ENCODE assay signal across 24 cellular contexts in genomic region chr7:138387755-138388475, GRCh38.
A peak's percentile ranks its signal among the peaks of the same experiment; 100 is the strongest.
DNase-seq lines count a peak whose midpoint lies in the region; ATAC-seq and TF ChIP-seq lines count a peak whose summit lies in the region.
"Had no signal": no experiment of that assay in that cellular context is flagged by ENCODE, and none has a peak within 500 bp of the region (broad histone marks: within the 10 kb centered on the region; RNA-seq: fewer than 3 reads in every experiment).

No MANE protein-coding gene starts in this region.

- CTCF ChIA-PET in PC-3 (lab: Charles Lee) = no interaction called here

- H4K20me1 ChIP-seq in PC-3 (ENCODE audit: low read length) (no peaks in the 10 kb centered on the region), osteoblast (ENCODE audit: insufficient read depth, low read length) (no peaks in the 10 kb centered on the region)

- H3F3A ChIP-seq in PC-3 (ENCODE audit: low read length, unreplicated experiment) = no peaks in the 10 kb centered on the region

- TF ChIP-seq CTCF in PC-3 (conservative IDR thresholded peaks at IDR 0.05; ENCODE audit: low read depth, low read length) (no peak), brain microvascular endothelial cell (IDR thresholded peaks at IDR 0.05; ENCODE audit: low read depth, low read length, missing control alignments) (no peak), osteoblast (IDR thresholded peaks at IDR 0.05; ENCODE audit: extremely low read depth, low read depth, low read length) (no peak)

- H3K36me3 ChIP-seq in PC-3 (ENCODE audit: low read depth, low read length) (no peaks in the 10 kb centered on the region), brain microvascular endothelial cell (replicated peaks) (no peaks in the 10 kb centered on the region), osteoblast (ENCODE audit: insufficient read depth, low read length) (no peaks in the 10 kb centered on the region)
- H3K36me3 ChIP-seq: right atrium auricular region had no signal

- BruUV-seq in PC-3 (replicated peaks; lab: Mats Ljungman, UMichigan) = no TSS peak

- H3K27ac ChIP-seq in PC-3 (ENCODE audit: low read length) (no peak overlapping the region), brain microvascular endothelial cell (no peak overlapping the region), osteoblast (ENCODE audit: low read depth, low read length) (no peak overlapping the region)
- H3K27ac ChIP-seq: parathyroid adenoma, right atrium auricular region, testis had no signal

- intact Hi-C loops in PC-3 (cut with micrococcal nuclease) = no loop called here

- DNase-seq in Daoy (ENCODE audit: low read depth) (peak; percentile 37), PC-3 (peak; percentile 50), brain microvascular endothelial cell (peak; percentile 7), osteoblast (ENCODE audit: insufficient read length, low spot score, missing footprints) (peak; percentile 44), ACHN (no peak)
- no peak for DNase-seq in activated CD4-positive, alpha-beta T cell treated with anti-CD3 and anti-CD28 coated beads, Interleukin-2, amount 50 U/mL, for 48 hours
- DNase-seq: activated CD4-positive, alpha-beta memory T cell treated with anti-CD3 and anti-CD28 coated beads, Interleukin-2, amount 10 ng/mL, durations not matched to agents 7 days and 5 days; activated CD4-positive, alpha-beta T cell treated with anti-CD3 and anti-CD28 coated beads for 1 hour; CD4-positive, alpha-beta memory T cell; DMS 273 treated with DMSO at 0.1 percent for 48 hours; EL; hypothalamus; NCI-H1092 treated with DMSO at 0.1 percent for 48 hours; NCI-H187; NCI-H2171 treated with DMSO at 0.1 percent for 48 hours; NCI-H510A; Right ventricle myocardium superior; stimulated activated CD4-positive, alpha-beta T cell treated with anti-CD3 and anti-CD28 coated beads, Interleukin-1b, Interleukin-23, amount 100 ng/mL, for 48 hours; stimulated activated naive CD8-positive, alpha-beta T cell treated with anti-CD3 and anti-CD28 coated beads, Interleukin-15, Interleukin-2, amounts not matched to agents 100 U/mL and 50 U/mL, for 24 hours; testis had no signal

- H3K4me3 ChIP-seq in PC-3 (ENCODE audit: low read length) = no peak overlapping the region
- H3K4me3 ChIP-seq in brain microvascular endothelial cell (ENCODE audit: low read depth, low read length) = no peak overlapping the region
- no peak overlapping the region for H3K4me3 ChIP-seq in osteoblast (ENCODE audit: insufficient read depth, low read length)
- H3K4me3 ChIP-seq: right atrium auricular region, testis had no signal

- no peak overlapping the region for H3K9ac ChIP-seq in PC-3 (ENCODE audit: low read length)
- H3K9ac ChIP-seq: parathyroid adenoma had no signal

- no peaks in the 10 kb centered on the region for H3K9me2 ChIP-seq in PC-3 (replicated peaks; ENCODE audit: low read length)

- POLR2A ChIA-PET in PC-3 (lab: Charles Lee; ENCODE audit: unreplicated experiment) = no interaction called here

- H3K4me1 ChIP-seq in PC-3 (ENCODE audit: insufficient read depth, low read length) = peaks cover 6% of the 10 kb centered on the region
- H3K4me1 ChIP-seq in osteoblast (ENCODE audit: insufficient read depth, low read length) = no peaks in the 10 kb centered on the region
- H3K4me1 ChIP-seq: parathyroid adenoma, right atrium auricular region, testis had no signal

- ATAC-seq in PC-3 (no peak), HG03045 (IDR thresholded peaks at IDR 0.05; ENCODE audit: unreplicated experiment) (no peak)
- ATAC-seq: SK-N-SH treated with all-trans-retinoic acid at 6 μM for 48 hours; stimulated activated naive CD8-positive, alpha-beta T cell treated with anti-CD3 and anti-CD28 coated beads, Interleukin-15, Interleukin-2, amounts not matched to agents 100 U/mL and 50 U/mL, for 24 hours had no signal

- in situ Hi-C loops in brain microvascular endothelial cell (cut with HindIII; ENCODE audit: low pct_ligation_motif_present, low sequenced_read_pairs) (no loop called here), ACHN (cut with HindIII; ENCODE audit: low pct_ligation_motif_present, low pct_unique_long_range_greater_than_20kb, low sequenced_read_pairs) (no loop called here)

- H3K27me3 ChIP-seq in PC-3 (ENCODE audit: low read length) (no peaks in the 10 kb centered on the region), brain microvascular endothelial cell (replicated peaks) (no peaks in the 10 kb centered on the region), osteoblast (ENCODE audit: insufficient read depth, low read length) (no peaks in the 10 kb centered on the region)
- H3K27me3 ChIP-seq: right atrium auricular region, testis had no signal

- H3K79me2 ChIP-seq in PC-3 (ENCODE audit: low read length) = no peaks in the 10 kb centered on the region
- H3K79me2 ChIP-seq in osteoblast (ENCODE audit: insufficient read depth, low read length) = no peaks in the 10 kb centered on the region
- H3K79me2 ChIP-seq: parathyroid adenoma had no signal

- H2AFZ ChIP-seq in PC-3 (ENCODE audit: low read length) (no peak overlapping the region), osteoblast (ENCODE audit: low read length) (no peak overlapping the region)
- H2AFZ ChIP-seq: parathyroid adenoma had no signal

- H3K9me3 ChIP-seq in PC-3 (ENCODE audit: low read length) (no peaks in the 10 kb centered on the region), osteoblast (ENCODE audit: low read depth, low read length) (no peaks in the 10 kb centered on the region)
- H3K9me3 ChIP-seq: right atrium auricular region, testis had no signal

- H3K4me2 ChIP-seq in PC-3 (ENCODE audit: low read length) = no peak overlapping the region
- no peak overlapping the region for H3K4me2 ChIP-seq in osteoblast (ENCODE audit: insufficient read depth, low read length)

Comparison
In these comparisons a context has a peak if more than half of its experiments do, and no peak if none do; other contexts are left out.
1. DNase-seq: peak in Daoy (single experiment), PC-3 (single experiment), brain microvascular endothelial cell (single experiment) and osteoblast (single experiment); none in activated CD4-positive, alpha-beta T cell treated with anti-CD3 and anti-CD28 coated beads, Interleukin-2, amount 50 U/mL, for 48 hours (0 of 2) and ACHN (single experiment).